Comparison of ENCODE assay signal across 9 cellular contexts in the genomic region with DNA sequence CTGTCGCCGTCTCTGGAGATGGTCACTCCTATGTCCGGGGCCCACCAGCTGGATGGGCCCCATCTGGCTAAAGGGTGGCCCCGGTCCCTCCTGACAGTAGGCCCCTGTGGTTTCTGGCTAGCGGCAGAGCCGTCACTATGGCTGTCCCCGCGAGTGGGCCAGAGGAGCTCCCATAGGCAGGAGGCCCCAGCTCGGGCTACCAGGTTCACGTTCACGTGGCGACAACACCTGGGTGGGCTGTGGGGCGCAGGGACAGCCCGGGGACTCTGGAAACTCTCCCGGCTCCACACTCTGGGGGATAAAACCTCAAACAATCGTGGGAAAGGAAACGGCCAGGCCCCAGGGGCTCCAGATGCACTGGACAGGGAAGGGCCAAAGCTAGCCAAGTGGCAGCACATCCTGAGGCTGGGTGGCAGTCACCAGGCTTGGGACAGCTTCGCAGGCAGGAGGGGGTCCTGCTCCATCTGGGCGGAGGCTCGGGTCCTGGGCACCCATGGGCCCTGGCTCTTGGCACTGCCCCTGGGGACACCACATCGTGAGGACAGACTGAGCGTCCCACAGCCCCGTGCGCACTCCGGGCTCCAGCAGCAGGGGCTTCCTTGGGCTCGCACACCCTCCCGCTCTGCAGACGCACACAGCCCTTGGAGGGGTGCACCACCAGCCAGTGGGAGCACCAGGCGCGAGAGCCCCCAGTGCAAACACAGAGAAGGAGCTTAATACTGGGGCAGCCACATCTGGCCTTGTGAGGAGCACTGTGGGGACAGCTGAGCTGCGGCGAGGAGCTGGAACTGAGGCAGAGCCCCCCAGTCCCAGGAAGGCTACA. TPM values are rescaled to one million over a fixed set of nuclear protein-coding genes. Genes with fewer than 3 reads are reported as not detected.
DNase-seq lines count a peak whose midpoint lies in the region; ATAC-seq and TF ChIP-seq lines count a peak whose summit lies in the region.
"Had no signal": no experiment of that assay in that cellular context is flagged by ENCODE, and none has a peak within 500 bp of the region (broad histone marks: within the 10 kb centered on the region; RNA-seq: fewer than 3 reads in every experiment).

No MANE protein-coding gene starts in this region.

- WGBS in suprapubic skin: 65% methylated on average over 13 of the region's 32 CpGs

- no peak for ATAC-seq in activated T-cell treated with anti-CD3 and anti-CD28 coated beads, Interleukin-2, amount 50 U/mL, for 72 hours (replicated peaks in 1 of 2)

- peaks cover 42% of the 10 kb centered on the region for H3K36me3 ChIP-seq in suprapubic skin

- TF ChIP-seq POLR2A in suprapubic skin (IDR thresholded peaks at IDR 0.05): no peak

- no peaks in the 10 kb centered on the region for H3K9me3 ChIP-seq in suprapubic skin

- H3K4me1 Mint-ChIP-seq in activated T-cell treated with anti-CD3 and anti-CD28 coated beads, Interleukin-2, amount 50 U/mL, for 72 hours (ENCODE audit: low read depth): peaks cover 66% of the 10 kb centered on the region
- H3K4me1 Mint-ChIP-seq in immature natural killer cell: peaks cover 66% of the 10 kb centered on the region in 2 donors
- H3K4me1 Mint-ChIP-seq in osteocyte (ENCODE audit: unreplicated experiment): peaks cover 25% of the 10 kb centered on the region

- H3K4me3 ChIP-seq in suprapubic skin: peak overlapping the region; percentile 11

- H3K4me3 Mint-ChIP-seq in activated T-cell treated with anti-CD3 and anti-CD28 coated beads, Interleukin-2, amount 50 U/mL, for 72 hours: peak overlapping the region; percentile 83 to 93
- peak overlapping the region; percentile 81 to 96 (median 89) for H3K4me3 Mint-ChIP-seq in immature natural killer cell
- no peak overlapping the region for H3K4me3 Mint-ChIP-seq in osteocyte (ENCODE audit: unreplicated experiment)

- no peaks in the 10 kb centered on the region for H3K27me3 Mint-ChIP-seq in activated T-cell treated with anti-CD3 and anti-CD28 coated beads, Interleukin-2, amount 50 U/mL, for 72 hours (ENCODE audit: low read depth)
- H3K27me3 Mint-ChIP-seq in immature natural killer cell (ENCODE audit: low read depth in 3 of 3) (peaks cover 23 to 57% (median 33%) of the 10 kb centered on the region in 3 donors), osteocyte (ENCODE audit: unreplicated experiment) (no peaks in the 10 kb centered on the region)

- TF ChIP-seq CTCF in suprapubic skin (IDR thresholded peaks at IDR 0.05) (no peak), osteocyte (IDR thresholded peaks at IDR 0.05) (no peak)

- H3K27me3 ChIP-seq in suprapubic skin: no peaks in the 10 kb centered on the region

- H3K4me1 ChIP-seq in suprapubic skin: peaks cover 52% of the 10 kb centered on the region

- H3K27ac Mint-ChIP-seq in activated T-cell treated with anti-CD3 and anti-CD28 coated beads, Interleukin-2, amount 50 U/mL, for 72 hours: peak overlapping the region; percentile 51
- H3K27ac Mint-ChIP-seq in immature natural killer cell (peak overlapping the region; percentile 92 to 99 (median 95)), osteocyte (ENCODE audit: unreplicated experiment) (no peak overlapping the region)

- no peaks in the 10 kb centered on the region for H3K36me3 Mint-ChIP-seq in activated T-cell treated with anti-CD3 and anti-CD28 coated beads, Interleukin-2, amount 50 U/mL, for 72 hours (ENCODE audit: insufficient read depth in 2 of 2)
- H3K36me3 Mint-ChIP-seq in immature natural killer cell (peaks cover 0 to 4% (median 3%) of the 10 kb centered on the region in 3 donors), osteocyte (ENCODE audit: unreplicated experiment) (peaks cover 4% of the 10 kb centered on the region)

- DNase-seq in activated naive CD4-positive, alpha-beta T cell treated with Interleukin-2 at 50 U/mL for 16 hours: peak; percentile 19
- DNase-seq in activated naive CD4-positive, alpha-beta T cell (lab: John Stamatoyannopoulos, UW): no peak
- DNase-seq in activated T-cell treated with anti-CD3 and anti-CD28 coated beads, Interleukin-2, amount 50 U/mL, for 72 hours: peak in 1 of 2 donors; percentile 30
- peak in 2 of 3 donors; percentile 27 to 30 for DNase-seq in immature natural killer cell
- no peak for DNase-seq in suprapubic skin (ENCODE audit: low spot score in 2 of 2)
- DNase-seq in SK-N-DZ (ENCODE audit: low spot score): no peak
- no peak for DNase-seq in osteocyte (ENCODE audit: extremely low spot score, unreplicated experiment)
- no peak for DNase-seq in EL
- DNase-seq: glutamatergic neuron had no signal

- H3K9me3 Mint-ChIP-seq in activated T-cell treated with anti-CD3 and anti-CD28 coated beads, Interleukin-2, amount 50 U/mL, for 72 hours: no peaks in the 10 kb centered on the region
- H3K9me3 Mint-ChIP-seq in immature natural killer cell: no peaks in the 10 kb centered on the region
- H3K9me3 Mint-ChIP-seq in osteocyte (ENCODE audit: unreplicated experiment): no peaks in the 10 kb centered on the region

- no peak for TF ChIP-seq EP300 in suprapubic skin (IDR thresholded peaks at IDR 0.05)

- no peak overlapping the region for H3K27ac ChIP-seq in suprapubic skin

RNA-seq across cellular contexts. Expression of a gene that starts 4.5 kb away (rescaled TPM):
- 10 to 100 TPM; 58.6 to 64.5 TPM for total RNA-seq in activated T-cell treated with anti-CD3 and anti-CD28 coated beads, Interleukin-2, amount 50 U/mL, for 72 hours
- 100 to 1,000 TPM; 129 to 157 (median 141) TPM for polyA plus RNA-seq in immature natural killer cell
- total RNA-seq in suprapubic skin (10 to 100 TPM; 12.4 to 15.8 (median 14.6) TPM), osteocyte (17.2 and 19.3 TPM in 2 replicates)
- 50.9 and 65.7 TPM in 2 replicates for polyA plus RNA-seq in SK-N-DZ (2014; cell fraction: cytosol; rRNA removed)
- 115 and 130 TPM in 2 replicates for polyA plus RNA-seq in SK-N-DZ (2014; cell fraction: nucleus; rRNA removed)

RNA-seq across cellular contexts. Expression of a gene that starts 4.6 kb away (rescaled TPM):
- 10 to 100 TPM; 25.9 to 34.9 TPM for total RNA-seq in activated T-cell treated with anti-CD3 and anti-CD28 coated beads, Interleukin-2, amount 50 U/mL, for 72 hours
- 10 to 100 TPM; 21.4 to 23.0 (median 22.0) TPM for polyA plus RNA-seq in immature natural killer cell
- total RNA-seq in suprapubic skin (10 to 100 TPM in 2 of 4 donors, 1 to 10 TPM in 2; 7.8 to 17.8 (median 10.9) TPM), osteocyte (20.6 and 21.2 TPM in 2 replicates)
- polyA plus RNA-seq in SK-N-DZ (2014; cell fraction: cytosol; rRNA removed): 31.8 and 36.8 TPM in 2 replicates
- polyA plus RNA-seq in SK-N-DZ (2014; cell fraction: nucleus; rRNA removed): 56.6 and 109 TPM in 2 replicates

RNA-seq across cellular contexts. Expression of a gene that starts 15.4 kb away (rescaled TPM):
- total RNA-seq in activated T-cell treated with anti-CD3 and anti-CD28 coated beads, Interleukin-2, amount 50 U/mL, for 72 hours: 10 to 100 TPM in 1 of 2 donors, 1 to 10 TPM in 1; 8.4 to 10.5 TPM
- 10 to 100 TPM in 2 of 3 donors, 1 to 10 TPM in 1; 9.0 to 12.4 (median 11.7) TPM for polyA plus RNA-seq in immature natural killer cell
- total RNA-seq in suprapubic skin (under 1 TPM in 2 of 4 donors, not detected in 2; 0.40 to 0.44 TPM), osteocyte (not detected in 2 replicates)
- 0.22 and 0.82 TPM in 2 replicates for polyA plus RNA-seq in SK-N-DZ (2014; cell fraction: cytosol; rRNA removed)
- 0.16 and 0.21 TPM in 2 replicates for polyA plus RNA-seq in SK-N-DZ (2014; cell fraction: nucleus; rRNA removed)

RNA-seq across cellular contexts. Expression of a gene that starts 38.9 kb away (rescaled TPM):
- 10 to 100 TPM; 64.5 to 80.5 TPM for total RNA-seq in activated T-cell treated with anti-CD3 and anti-CD28 coated beads, Interleukin-2, amount 50 U/mL, for 72 hours
- polyA plus RNA-seq in immature natural killer cell: 10 to 100 TPM; 79.4 to 96.6 (median 87.6) TPM
- total RNA-seq in suprapubic skin: 10 to 100 TPM; 18.9 to 77.6 (median 44.7) TPM
- polyA plus RNA-seq in SK-N-DZ (2014; cell fraction: cytosol; rRNA removed): 79.6 and 90.5 TPM in 2 replicates
- polyA plus RNA-seq in SK-N-DZ (2014; cell fraction: nucleus; rRNA removed): 223 and 279 TPM in 2 replicates
- 28.8 and 32.8 TPM in 2 replicates for total RNA-seq in osteocyte

RNA-seq across cellular contexts. Expression of a gene that starts 50.9 kb away (rescaled TPM):
- total RNA-seq in activated T-cell treated with anti-CD3 and anti-CD28 coated beads, Interleukin-2, amount 50 U/mL, for 72 hours: 100 to 1,000 TPM; 199 to 318 TPM
- 1,000 to 10,000 TPM; 2,079 to 2,787 (median 2,690) TPM for polyA plus RNA-seq in immature natural killer cell
- total RNA-seq in suprapubic skin (10 to 100 TPM; 22.4 to 39.1 (median 29.7) TPM), osteocyte (51.4 and 51.8 TPM in 2 replicates)
- 87.8 and 89.4 TPM in 2 replicates for polyA plus RNA-seq in SK-N-DZ (2014; cell fraction: cytosol; rRNA removed)
- 94.7 and 97.2 TPM in 2 replicates for polyA plus RNA-seq in SK-N-DZ (2014; cell fraction: nucleus; rRNA removed)

Comparison
In these comparisons a context has a peak if more than half of its experiments do, and no peak if none do; other contexts are left out.
1. DNase-seq: peak in activated naive CD4-positive, alpha-beta T cell treated with Interleukin-2 at 50 U/mL for 16 hours (single experiment) and immature natural killer cell (2 of 3); none in activated naive CD4-positive, alpha-beta T cell (0 of 4), suprapubic skin (0 of 2), SK-N-DZ (single experiment), osteocyte (single experiment) and EL (single experiment).